12 cellular contexts compared by ENCODE assay signal in the genomic region with DNA sequence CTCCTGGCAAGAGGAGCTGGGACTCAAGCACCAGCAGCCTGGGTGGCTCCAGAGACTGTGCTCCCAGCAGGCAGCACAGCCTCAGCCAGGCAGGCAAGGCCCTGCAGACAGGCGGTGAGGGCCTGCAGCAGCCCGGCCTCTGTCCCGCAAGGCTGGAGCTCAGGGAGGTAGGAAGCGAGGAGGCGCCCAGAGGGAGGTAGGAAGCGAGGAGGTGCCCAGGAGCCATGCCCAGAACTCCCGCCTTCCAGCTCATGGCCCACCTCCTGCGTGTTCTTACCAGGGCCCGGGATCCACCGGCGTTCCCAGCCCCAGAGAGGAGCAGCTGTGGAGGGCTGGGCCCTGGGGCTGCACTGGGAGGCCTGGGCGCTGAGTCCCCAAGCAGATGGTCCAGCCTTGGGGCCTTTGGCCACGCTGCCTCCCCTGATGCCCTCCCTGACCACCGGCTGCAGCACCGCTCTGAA.
"Had no signal": no experiment of that assay in that cellular context is flagged by ENCODE, and none has a peak within 500 bp of the region (broad histone marks: within the 10 kb centered on the region; RNA-seq: fewer than 3 reads in every experiment).

No MANE protein-coding gene starts in this region.

- H3K4me3 ChIP-seq: esophagus squamous epithelium, thyroid gland had no signal

- H3K27ac ChIP-seq: esophagus squamous epithelium, thyroid gland, WERI-Rb-1 had no signal

- FAIRE-seq: bronchial epithelial cell had no signal

- H3K9me3 ChIP-seq: esophagus squamous epithelium, thyroid gland had no signal

- H3K4me1 ChIP-seq: esophagus squamous epithelium, thyroid gland had no signal

- H3K27me3 ChIP-seq: thyroid gland had no signal

- DNase-seq: activated CD4-positive, alpha-beta T cell treated with anti-CD3 and anti-CD28 coated beads, Interleukin-2, amount 10 ng/mL, durations not matched to agents 24 days and 14 days; activated naive CD4-positive, alpha-beta T cell; activated T-cell treated with anti-CD3 and anti-CD28 coated beads, Interleukin-2, amount 50 U/mL, for 72 hours; aorta; esophagus squamous epithelium; foreskin fibroblast; glutamatergic neuron; occipital lobe; T-helper 1 cell; thyroid gland; WERI-Rb-1 had no signal

- H3K36me3 ChIP-seq: esophagus squamous epithelium, thyroid gland, WERI-Rb-1 had no signal
